ENCODE assay signal across 11 cellular contexts in the genomic region with DNA sequence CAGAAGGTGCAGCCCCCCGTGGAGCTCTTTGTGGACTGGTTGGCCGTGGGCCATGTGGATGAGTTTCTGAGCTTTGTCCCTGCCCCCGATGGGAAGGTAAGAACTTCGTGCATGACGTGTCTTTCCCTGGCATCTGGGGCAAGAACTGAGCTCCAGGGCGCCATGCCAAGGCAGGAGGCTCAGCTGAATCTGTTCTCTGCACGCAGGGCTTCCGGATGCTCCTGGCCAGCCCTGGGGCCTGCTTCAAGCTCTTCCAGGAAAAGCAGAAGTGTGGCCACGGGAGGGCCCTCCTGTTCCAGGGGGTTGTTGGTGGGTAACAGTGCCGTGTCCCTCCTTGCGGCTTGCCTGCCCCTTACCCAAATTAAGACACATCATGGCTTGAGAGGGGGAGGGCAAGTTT. TPM values are rescaled to one million over a fixed set of nuclear protein-coding genes. Genes with fewer than 3 reads are reported as not detected.
DNase-seq lines count a peak whose midpoint lies in the region; ATAC-seq and TF ChIP-seq lines count a peak whose summit lies in the region.
"Had no signal": no experiment of that assay in that cellular context is flagged by ENCODE, and none has a peak within 500 bp of the region (broad histone marks: within the 10 kb centered on the region; RNA-seq: fewer than 3 reads in every experiment).

No MANE protein-coding gene starts in this region.

- in situ Hi-C loops in KBM-7 (cut with MboI; ENCODE audit: low pct_unique_long_range_greater_than_20kb, low sequenced_read_pairs) = no loop called here

- DNase-seq in AML-193 (lab: John Stamatoyannopoulos, UW) (peak; percentile 88 to 91), KBM-7 (peak; percentile 91), SKM-1 treated with dmso at 0.1 percent for 144 hours (lab: John Stamatoyannopoulos, UW; ENCODE audit: unreplicated experiment) (peak; percentile 53), fibroblast of the aortic adventitia (ENCODE audit: low read depth) (peak; percentile 61), NCI-H2081 (lab: John Stamatoyannopoulos, UW) (no peak), NCI-H526 treated with DMSO at 0.1 percent for 48 hours (lab: John Stamatoyannopoulos, UW) (no peak)
- DNase-seq in activated CD4-positive, alpha-beta T cell treated with anti-CD3 and anti-CD28 coated beads, Interleukin-2, amount 50 U/mL, for 48 hours = no peak
- DNase-seq: SHP77 treated with DMSO at 0.1 percent for 48 hours; stimulated activated CD4-positive, alpha-beta T cell treated with anti-CD3 and anti-CD28 coated beads, Interleukin-4, amount 100 ng/mL, for 4 hours had no signal

- no peak for TF ChIP-seq CTCF in fibroblast of the aortic adventitia (IDR thresholded peaks at IDR 0.05; ENCODE audit: insufficient read depth, low read length)

- H3K4me3 ChIP-seq in fibroblast of the aortic adventitia (ENCODE audit: low read depth, low read length) = no peak overlapping the region

- ATAC-seq in HG02884 (IDR thresholded peaks at IDR 0.05; ENCODE audit: unreplicated experiment) = no peak

RNA-seq across cellular contexts. Expression of a gene that starts 27.7 kb away (rescaled TPM):
- total RNA-seq in fibroblast of the aortic adventitia (ENCODE audit: low replicate concordance) = not detected in 2 replicates
- total RNA-seq: cerebellum had no signal

RNA-seq across cellular contexts. Expression of a gene that starts 31.4 kb away (rescaled TPM):
- total RNA-seq in fibroblast of the aortic adventitia (ENCODE audit: low replicate concordance) = not detected in 2 replicates

Comparison
In these comparisons a context has a peak if more than half of its experiments do, and no peak if none do; other contexts are left out.
1. DNase-seq: peak in AML-193 (2 of 2), KBM-7 (single experiment), SKM-1 treated with dmso at 0.1 percent for 144 hours (single experiment) and fibroblast of the aortic adventitia (single experiment); none in NCI-H2081 (0 of 2), activated CD4-positive, alpha-beta T cell treated with anti-CD3 and anti-CD28 coated beads, Interleukin-2, amount 50 U/mL, for 48 hours (0 of 2) and NCI-H526 treated with DMSO at 0.1 percent for 48 hours (single experiment).